Comparison of ENCODE assay signal across 26 cellular contexts in the genomic region with DNA sequence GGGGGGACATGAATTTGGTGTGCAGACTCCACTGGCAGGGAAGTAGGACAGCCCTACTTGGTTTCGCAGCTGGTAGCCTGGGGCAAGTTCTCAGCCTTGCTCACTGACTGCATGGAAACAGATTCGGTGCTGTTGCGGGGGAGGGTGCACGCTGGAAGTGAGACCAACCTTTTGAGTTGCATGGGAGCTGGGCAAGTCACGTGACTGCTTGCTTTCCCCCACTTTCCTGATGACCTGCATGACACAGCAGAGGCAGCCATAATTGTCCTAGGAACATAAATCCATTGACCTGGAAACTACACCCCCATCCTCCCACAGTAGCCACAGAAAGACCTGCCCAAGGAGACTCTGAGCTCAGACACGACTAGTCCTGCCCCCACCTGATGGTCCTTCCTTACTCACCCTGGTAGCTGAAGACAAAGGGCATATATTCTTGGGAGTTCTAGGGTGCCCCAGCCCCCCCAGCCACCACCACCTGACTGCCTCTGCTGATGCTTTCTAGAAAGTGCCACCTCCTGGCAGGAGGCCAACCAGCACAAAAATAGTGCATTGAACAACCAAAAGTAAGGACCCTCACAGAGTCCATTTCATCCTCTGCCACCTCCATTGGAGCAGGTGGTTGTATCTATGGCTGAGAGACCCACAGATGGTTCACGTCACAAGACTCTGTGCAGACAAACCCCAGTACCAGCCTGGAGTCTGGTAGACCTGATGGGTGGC. TPM values are rescaled to one million over a fixed set of nuclear protein-coding genes. Genes with fewer than 3 reads are reported as not detected.
DNase-seq lines count a peak whose midpoint lies in the region; ATAC-seq, FAIRE-seq and TF ChIP-seq lines count a peak whose summit lies in the region.
"Had no signal": no experiment of that assay in that cellular context is flagged by ENCODE, and none has a peak within 500 bp of the region (broad histone marks: within the 10 kb centered on the region; RNA-seq: fewer than 3 reads in every experiment).

No MANE protein-coding gene starts in this region.

- H3K9ac ChIP-seq in NT2/D1 (ENCODE audit: insufficient read length, low read depth) (no peak overlapping the region), kidney (ENCODE audit: low read length in 2 of 2) (no peak overlapping the region)
- H3K9ac ChIP-seq: BLaER1 treated with 17β-estradiol and CSF1 and Interleukin-3, amounts not matched to agents 10 nM and 100 nM had no signal

- H3K36me3 ChIP-seq in GM23338 (ENCODE audit: insufficient read depth) (no peaks in the 10 kb centered on the region), NT2/D1 (ENCODE audit: insufficient read depth, insufficient read length, low read length) (no peaks in the 10 kb centered on the region), kidney (ENCODE audit: control insufficient read depth in 1 of 2, insufficient read depth in 2 of 2, low read length in 2 of 2) (no peaks in the 10 kb centered on the region)
- H3K36me3 ChIP-seq: BLaER1 treated with 17β-estradiol and CSF1 and Interleukin-3, amounts not matched to agents 10 nM and 100 nM had no signal

- peak overlapping the region; percentile 31; the same call in 1 of the 2 replicates for H3K27ac Mint-ChIP-seq in GM23338
- H3K27ac Mint-ChIP-seq: CD8-positive, alpha-beta memory T cell; IgD-negative memory B cell had no signal

- peak; percentile 62 for ATAC-seq in GM23338
- ATAC-seq: SK-N-SH treated with all-trans-retinoic acid at 6 μM for 48 hours had no signal

- no peak overlapping the region for H3K4me3 ChIP-seq in GM23338
- no peak overlapping the region for H3K4me3 ChIP-seq in NT2/D1 (ENCODE audit: insufficient read length, low read depth)
- no peak overlapping the region for H3K4me3 ChIP-seq in epithelial cell of esophagus (ENCODE audit: low read length)
- no peak overlapping the region for H3K4me3 ChIP-seq in kidney (ENCODE audit: low read length in 2 of 2)
- H3K4me3 ChIP-seq: BLaER1 treated with 17β-estradiol and CSF1 and Interleukin-3, amounts not matched to agents 10 nM and 100 nM had no signal

- H3F3A ChIP-seq in GM23338 (replicated peaks; ENCODE audit: low read depth), result no peaks in the 10 kb centered on the region

- TF ChIP-seq CTCF in GM23338 (conservative IDR thresholded peaks at IDR 0.05; ENCODE audit: low read depth in 2 of 2) (no peak), epithelial cell of esophagus (IDR thresholded peaks at IDR 0.05; ENCODE audit: insufficient read depth, low read depth, low read length, missing control alignments) (no peak), kidney (IDR thresholded peaks at IDR 0.05; ENCODE audit: borderline replicate concordance, extremely low read depth, insufficient read depth) (no peak)

- peaks cover 8% of the 10 kb centered on the region for H3K9me2 ChIP-seq in GM23338 (ENCODE audit: insufficient read depth)

- intact Hi-C loops in kidney (cut with DNase I), result no loop called here

- H2AFZ ChIP-seq in GM23338, result peak overlapping the region; percentile 30; the same call in 1 of the 2 replicates

- DNase-seq in GM23338 (ENCODE audit: low spot score), result peak; percentile 47
- peak; percentile 71 for DNase-seq in NT2/D1 (ENCODE audit: low read depth, low spot score)
- peak; percentile 33 for DNase-seq in epithelial cell of esophagus (ENCODE audit: low read depth)
- peak; percentile 33 for DNase-seq in left kidney (ENCODE audit: low read depth, low spot score)
- no peak for DNase-seq in amniotic stem cell (lab: John Stamatoyannopoulos, UW)
- no peak for DNase-seq in kidney
- DNase-seq in mesenteric fat pad (ENCODE audit: low spot score), result no peak
- DNase-seq in activated T-cell treated with anti-CD3 and anti-CD28 coated beads, Interleukin-2, amount 50 U/mL, for 48 hours, result no peak
- DNase-seq: CD8-positive, alpha-beta memory T cell; Kasumi-1; NCI-H1092 treated with DMSO at 0.1 percent for 48 hours; NCI-H146; NCI-H2029 treated with DMSO at 0.1 percent for 48 hours; NCI-H748 treated with DMSO at 0.1 percent for 48 hours; NK-92 treated with Interleukin-12 subunit alpha and Interleukin-12 subunit beta, amount 100 ng/mL, for 24 hours; SHP77 treated with DMSO at 0.1 percent for 48 hours had no signal

- no peaks in the 10 kb centered on the region for H3K9me3 ChIP-seq in NT2/D1 (ENCODE audit: insufficient read depth, low read length)
- H3K9me3 ChIP-seq in kidney (ENCODE audit: control insufficient read depth in 1 of 2, low read length in 2 of 2), result no peaks in the 10 kb centered on the region

- H3K27ac ChIP-seq in GM23338 (ENCODE audit: low read depth), result no peak overlapping the region
- no peak overlapping the region for H3K27ac ChIP-seq in kidney (ENCODE audit: low read depth in 2 of 2, low read length in 2 of 2)
- H3K27ac ChIP-seq: BLaER1 treated with 17β-estradiol and CSF1 and Interleukin-3, amounts not matched to agents 10 nM and 100 nM had no signal

- no peak overlapping the region for H3K4me3 Mint-ChIP-seq in GM23338
- H3K4me3 Mint-ChIP-seq: CD8-positive, alpha-beta memory T cell had no signal

- peaks cover 28% of the 10 kb centered on the region for H3K4me1 Mint-ChIP-seq in GM23338
- H3K4me1 Mint-ChIP-seq: CD8-positive, alpha-beta memory T cell; IgD-negative memory B cell had no signal

- FAIRE-seq in kidney (lab: Jason Lieb, UNC), result no peak
- FAIRE-seq: RCC 7860 had no signal

- peaks cover 14% of the 10 kb centered on the region; the same call in 1 of the 2 replicates for H3K27me3 ChIP-seq in GM23338 (ENCODE audit: insufficient read depth)
- no peaks in the 10 kb centered on the region for H3K27me3 ChIP-seq in NT2/D1 (ENCODE audit: insufficient read depth, insufficient read length)
- H3K27me3 ChIP-seq: BLaER1 treated with 17β-estradiol and CSF1 and Interleukin-3, amounts not matched to agents 10 nM and 100 nM had no signal

- H3K9me3 Mint-ChIP-seq in GM23338, result peaks cover 19% of the 10 kb centered on the region

- H3K36me3 Mint-ChIP-seq in GM23338 (ENCODE audit: low read depth), result peaks cover 21% of the 10 kb centered on the region; the same call in 2 of the 3 replicates
- H3K36me3 Mint-ChIP-seq: CD8-positive, alpha-beta memory T cell; IgD-negative memory B cell had no signal

- H3K4me1 ChIP-seq in GM23338 (ENCODE audit: insufficient read depth) (peaks cover 11% of the 10 kb centered on the region; the same call in 1 of the 2 replicates), NT2/D1 (ENCODE audit: insufficient read depth, insufficient read length) (peaks cover 6% of the 10 kb centered on the region), kidney (ENCODE audit: control insufficient read depth in 1 of 2, insufficient read depth in 1 of 2, low read depth in 1 of 2, low read length in 2 of 2) (no peaks in the 10 kb centered on the region)
- H3K4me1 ChIP-seq: BLaER1 treated with 17β-estradiol and CSF1 and Interleukin-3, amounts not matched to agents 10 nM and 100 nM had no signal

- peaks cover 16% of the 10 kb centered on the region for H3K27me3 Mint-ChIP-seq in GM23338 (ENCODE audit: insufficient read depth, low read depth, poor library complexity)

- no peaks in the 10 kb centered on the region for H4K20me1 ChIP-seq in GM23338 (replicated peaks; ENCODE audit: insufficient read depth)
- H4K20me1 ChIP-seq: BLaER1 treated with 17β-estradiol and CSF1 and Interleukin-3, amounts not matched to agents 10 nM and 100 nM had no signal

- peak overlapping the region; percentile 56; the same call in 1 of the 2 replicates for H3K4me2 ChIP-seq in GM23338
- H3K4me2 ChIP-seq: BLaER1 treated with 17β-estradiol and CSF1 and Interleukin-3, amounts not matched to agents 10 nM and 100 nM had no signal

- no peaks in the 10 kb centered on the region for H3K79me2 ChIP-seq in GM23338 (replicated peaks; ENCODE audit: insufficient read depth)

TF ChIP-seq in GM23338, 12 proteins besides CTCF, POLR2A, EP300 and RAD21 (continues in another document):
- TF ChIP-seq CREB1 (CRISPR knock-in tag; IDR thresholded peaks at IDR 0.05; ENCODE audit: low read depth), result no peak

RNA-seq across cellular contexts. Expression of gene HBG2, which starts 4.1 kb away (rescaled TPM):
- total RNA-seq in GM23338 (2014; rRNA removed; shearing (Covaris generic)), result not detected in 2 replicates
- polyA plus RNA-seq in GM23338 (2016; fragmentation: Nextera tagmentation; extraction: Ambion mirVana) (not detected in 2 replicates), kidney (ENCODE audit: insufficient read depth, low read depth, low replicate concordance) (not detected)
- total RNA-seq in kidney (not detected), mesenteric fat pad (not detected)
- total RNA-seq: A673; CD8-positive, alpha-beta memory T cell; G401; HT-29; NCI-H460; OCI-LY7 had no signal
- polyA plus RNA-seq: CD8-positive, alpha-beta memory T cell had no signal

RNA-seq across cellular contexts. Expression of gene HBG1, which starts 9.0 kb away (rescaled TPM):
- total RNA-seq in GM23338 (2014; rRNA removed; shearing (Covaris generic)), result not detected in 2 replicates
- polyA plus RNA-seq in GM23338 (2016; fragmentation: Nextera tagmentation; extraction: Ambion mirVana) (not detected in 2 replicates), kidney (ENCODE audit: insufficient read depth, low read depth, low replicate concordance) (not detected)
- total RNA-seq in kidney (not detected), mesenteric fat pad (not detected)
- total RNA-seq: A673; CD8-positive, alpha-beta memory T cell; G401; HT-29; NCI-H460; OCI-LY7 had no signal
- polyA plus RNA-seq: CD8-positive, alpha-beta memory T cell; IgD-negative memory B cell had no signal

RNA-seq across cellular contexts. Expression of gene HBE1, which starts 11.0 kb away (rescaled TPM):
- 1.0 TPM in 1 of 2 replicates, not detected in the other for total RNA-seq in GM23338 (2014; rRNA removed; shearing (Covaris generic))
- not detected in 2 replicates for polyA plus RNA-seq in GM23338 (2016; fragmentation: Nextera tagmentation; extraction: Ambion mirVana)
- total RNA-seq in kidney, result not detected
- not detected for polyA plus RNA-seq in kidney (ENCODE audit: insufficient read depth, low read depth, low replicate concordance)
- total RNA-seq in mesenteric fat pad, result not detected
- total RNA-seq: A673; CD8-positive, alpha-beta memory T cell; G401; HT-29; OCI-LY7 had no signal
- polyA plus RNA-seq: CD8-positive, alpha-beta memory T cell; IgD-negative memory B cell had no signal

RNA-seq across cellular contexts. Expression of gene HBD, which starts 24.4 kb away (rescaled TPM):
- total RNA-seq in GM23338 (2014; rRNA removed; shearing (Covaris generic)), result not detected in 2 replicates
- polyA plus RNA-seq in GM23338 (2016; fragmentation: Nextera tagmentation; extraction: Ambion mirVana) (not detected in 2 replicates), kidney (ENCODE audit: insufficient read depth, low read depth, low replicate concordance) (5.6 TPM)
- total RNA-seq in kidney (1.3 TPM), mesenteric fat pad (0.80 TPM)
- total RNA-seq: A673; CD8-positive, alpha-beta memory T cell; G401; H4; HT-29; NCI-H460; OCI-LY7 had no signal
- polyA plus RNA-seq: CD8-positive, alpha-beta memory T cell; IgD-negative memory B cell had no signal

RNA-seq across cellular contexts. Expression of gene HBB, which starts 31.8 kb away (rescaled TPM):
- not detected in 2 replicates for total RNA-seq in GM23338 (2014; rRNA removed; shearing (Covaris generic))
- not detected in 2 replicates for polyA plus RNA-seq in GM23338 (2016; fragmentation: Nextera tagmentation; extraction: Ambion mirVana)
- 59.9 TPM for total RNA-seq in kidney
- 10.9 TPM for polyA plus RNA-seq in kidney (ENCODE audit: insufficient read depth, low read depth, low replicate concordance)
- total RNA-seq in mesenteric fat pad, result 346 TPM
- total RNA-seq: A673; CD8-positive, alpha-beta memory T cell; G401; H4; HT-29; NCI-H460; OCI-LY7 had no signal
- polyA plus RNA-seq: CD8-positive, alpha-beta memory T cell had no signal

Comparison
In these comparisons a context has a peak if more than half of its experiments do, and no peak if none do; other contexts are left out.
1. DNase-seq: peak in GM23338 (single experiment), NT2/D1 (single experiment), epithelial cell of esophagus (single experiment) and left kidney (single experiment); none in amniotic stem cell (single experiment), kidney (single experiment), mesenteric fat pad (single experiment) and activated T-cell treated with anti-CD3 and anti-CD28 coated beads, Interleukin-2, amount 50 U/mL, for 48 hours (0 of 2).